ENCODE assay signal across 35 cellular contexts in the genomic region with DNA sequence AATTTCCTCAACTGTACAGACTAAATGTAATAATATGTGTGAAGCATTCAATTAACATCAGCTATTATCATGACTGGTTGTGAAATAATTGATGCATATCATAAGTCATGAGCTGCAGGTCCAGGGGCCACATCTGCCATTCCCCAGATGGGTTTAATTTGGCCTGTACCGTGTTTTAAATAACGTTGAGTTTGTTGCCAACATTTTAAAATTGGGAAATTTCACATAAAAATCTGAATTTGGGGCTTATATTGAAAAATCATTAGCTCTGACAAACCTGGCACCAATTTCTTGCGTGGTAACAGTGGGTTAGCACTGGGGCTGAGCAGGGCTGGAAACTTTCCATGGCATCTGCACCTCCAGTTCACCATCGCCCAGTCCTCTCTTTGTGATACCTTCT.
"Had no signal": no experiment of that assay in that cellular context is flagged by ENCODE, and none has a peak within 500 bp of the region (broad histone marks: within the 10 kb centered on the region; RNA-seq: fewer than 3 reads in every experiment).

No MANE protein-coding gene starts in this region.

- H3K4me1 Mint-ChIP-seq: activated B cell treated with CpG ODN at 0.5 μM for 24 hours; activated CD4-positive, alpha-beta T cell treated with anti-CD3 and anti-CD28 coated beads, Interleukin-2, amount 10 ng/mL, durations not matched to agents 24 days and 14 days; activated naive CD8-positive, alpha-beta T cell treated with anti-CD3 and anti-CD28 coated beads for 36 hours; activated T-helper 17 cell treated with anti-CD3 and anti-CD28 coated beads, Interleukin-2, amount 50 U/mL, for 72 hours had no signal

- DNase-seq: activated B cell treated with CpG ODN at 0.5 μM for 24 hours; activated CD4-positive, alpha-beta memory T cell treated with anti-CD3 and anti-CD28 coated beads for 36 hours; activated CD4-positive, alpha-beta T cell treated with anti-CD3 and anti-CD28 coated beads for 4 hours; activated CD4-positive, alpha-beta T cell treated with anti-CD3 and anti-CD28 coated beads, Interleukin-2, amount 10 ng/mL, durations not matched to agents 24 days and 14 days; activated CD4-positive, alpha-beta T cell treated with anti-CD3 and anti-CD28 coated beads, Interleukin-2, amount 50 U/mL, for 1 hour; activated CD4-positive, alpha-beta T cell treated with anti-CD3 and anti-CD28 coated beads, Interleukin-2, amount 50 U/mL, for 4 hours; activated CD4-positive, CD25-positive, alpha-beta regulatory T cell treated with anti-CD3 and anti-CD28 coated beads, Interleukin-2, amount 50 U/mL, for 72 hours; activated CD8-positive, alpha-beta memory T cell treated with anti-CD3 and anti-CD28 coated beads, Interleukin-2, amount 50 U/mL, for 4 hours; activated CD8-positive, alpha-beta T cell treated with anti-CD3 and anti-CD28 coated beads for 36 hours; activated effector memory CD4-positive, alpha-beta T cell treated with anti-CD3 and anti-CD28 coated beads, Interleukin-2, amount 50 U/mL, for 16 hours; activated gamma-delta T cell treated with Interleukin-2 at 50 U/mL for 16 hours; activated naive CD4-positive, alpha-beta T cell; activated naive CD4-positive, alpha-beta T cell treated with anti-CD3 and anti-CD28 coated beads for 36 hours; activated naive CD4-positive, alpha-beta T cell treated with anti-CD3 and anti-CD28 coated beads, Interleukin-2, amount 50 U/mL, for 16 hours; activated naive CD8-positive, alpha-beta T cell treated with anti-CD3 and anti-CD28 coated beads for 36 hours; activated T-cell treated with anti-CD3 and anti-CD28 coated beads for 4 hours; activated T-cell treated with anti-CD3 and anti-CD28 coated beads, Interleukin-2, amount 50 U/mL, for 1 hour; activated T-cell treated with anti-CD3 and anti-CD28 coated beads, Interleukin-2, amount 50 U/mL, for 4 hours; activated T-cell treated with anti-CD3 and anti-CD28 coated beads, Interleukin-2, amount 50 U/mL, for 72 hours; adrenal gland; amniotic stem cell; aorta; body of pancreas; central memory CD4-positive, alpha-beta T cell; T-helper 1 cell; T-helper 2 cell; T-helper 9 cell had no signal

- H3K27ac Mint-ChIP-seq: activated B cell treated with CpG ODN at 0.5 μM for 24 hours; activated CD4-positive, alpha-beta memory T cell treated with anti-CD3 and anti-CD28 coated beads for 36 hours; activated CD4-positive, alpha-beta T cell treated with anti-CD3 and anti-CD28 coated beads, Interleukin-2, amount 10 ng/mL, durations not matched to agents 24 days and 14 days; activated CD8-positive, alpha-beta T cell treated with anti-CD3 and anti-CD28 coated beads for 36 hours; activated naive CD4-positive, alpha-beta T cell treated with anti-CD3 and anti-CD28 coated beads for 36 hours; activated naive CD4-positive, alpha-beta T cell treated with anti-CD3 and anti-CD28 coated beads, Interleukin-2, amount 50 U/mL, for 72 hours; activated naive CD8-positive, alpha-beta T cell treated with anti-CD3 and anti-CD28 coated beads for 36 hours; activated T-cell treated with anti-CD3 and anti-CD28 coated beads, Interleukin-2, amount 50 U/mL, for 72 hours; activated T-helper 1 cell treated with anti-CD3 and anti-CD28 coated beads, Interleukin-12 subunit alpha, Interleukin-12 subunit beta, Interleukin-2, Interleukin-4 antibody, amounts not matched to agents 30 ng/mL and 10 ng/mL and 1 ng/mL, durations not matched to agents 14 hours and 24 hours and 36 hours; activated T-helper 17 cell treated with anti-CD3 and anti-CD28 coated beads, Interleukin-2, amount 50 U/mL, for 72 hours; T-helper 1 cell treated with Interleukin-12 subunit alpha and Interleukin-12 subunit beta and Interleukin-4 antibody, amounts not matched to agents 30 μg/mL and 1 μg/mL, for 36 hours; T-helper 2 cell treated with Interferon-gamma antibody and Interleukin-4, amounts not matched to agents 5 μg/mL and 100 μg/mL, for 36 hours had no signal

- H3K9me3 Mint-ChIP-seq: activated B cell treated with CpG ODN at 0.5 μM for 24 hours; activated CD4-positive, alpha-beta memory T cell treated with anti-CD3 and anti-CD28 coated beads for 36 hours; activated CD4-positive, alpha-beta T cell treated with anti-CD3 and anti-CD28 coated beads, Interleukin-2, amount 10 ng/mL, durations not matched to agents 24 days and 14 days; activated CD8-positive, alpha-beta T cell treated with anti-CD3 and anti-CD28 coated beads for 36 hours; activated naive CD4-positive, alpha-beta T cell treated with anti-CD3 and anti-CD28 coated beads for 36 hours; activated naive CD8-positive, alpha-beta T cell treated with anti-CD3 and anti-CD28 coated beads for 36 hours; activated T-cell treated with anti-CD3 and anti-CD28 coated beads, Interleukin-2, amount 50 U/mL, for 4 hours; activated T-cell treated with anti-CD3 and anti-CD28 coated beads, Interleukin-2, amount 50 U/mL, for 72 hours; activated T-helper 1 cell treated with anti-CD3 and anti-CD28 coated beads, Interleukin-12 subunit alpha, Interleukin-12 subunit beta, Interleukin-2, Interleukin-4 antibody, amounts not matched to agents 30 ng/mL and 10 ng/mL and 1 ng/mL, durations not matched to agents 14 hours and 24 hours and 36 hours; activated T-helper 17 cell treated with anti-CD3 and anti-CD28 coated beads, Interleukin-2, amount 50 U/mL, for 72 hours; T-helper 1 cell treated with Interleukin-12 subunit alpha and Interleukin-12 subunit beta and Interleukin-4 antibody, amounts not matched to agents 30 μg/mL and 1 μg/mL, for 36 hours; T-helper 2 cell treated with Interferon-gamma antibody and Interleukin-4, amounts not matched to agents 5 μg/mL and 100 μg/mL, for 36 hours had no signal

- H3K36me3 ChIP-seq: adrenal gland, brain microvascular endothelial cell, breast epithelium had no signal

- H3K27me3 ChIP-seq: adrenal gland, body of pancreas, brain microvascular endothelial cell, breast epithelium had no signal

- H3K4me3 Mint-ChIP-seq: activated B cell treated with CpG ODN at 0.5 μM for 24 hours; activated CD4-positive, alpha-beta memory T cell treated with anti-CD3 and anti-CD28 coated beads for 36 hours; activated CD4-positive, alpha-beta T cell treated with anti-CD3 and anti-CD28 coated beads, Interleukin-2, amount 10 ng/mL, durations not matched to agents 24 days and 14 days; activated CD8-positive, alpha-beta T cell treated with anti-CD3 and anti-CD28 coated beads for 36 hours; activated naive CD4-positive, alpha-beta T cell treated with anti-CD3 and anti-CD28 coated beads for 36 hours; activated naive CD8-positive, alpha-beta T cell treated with anti-CD3 and anti-CD28 coated beads for 36 hours; activated T-cell treated with anti-CD3 and anti-CD28 coated beads, Interleukin-2, amount 50 U/mL, for 4 hours; activated T-cell treated with anti-CD3 and anti-CD28 coated beads, Interleukin-2, amount 50 U/mL, for 72 hours; activated T-helper 1 cell treated with anti-CD3 and anti-CD28 coated beads, Interleukin-12 subunit alpha, Interleukin-12 subunit beta, Interleukin-2, Interleukin-4 antibody, amounts not matched to agents 30 ng/mL and 10 ng/mL and 1 ng/mL, durations not matched to agents 14 hours and 24 hours and 36 hours; activated T-helper 17 cell treated with anti-CD3 and anti-CD28 coated beads, Interleukin-2, amount 50 U/mL, for 72 hours; T-helper 1 cell treated with Interleukin-12 subunit alpha and Interleukin-12 subunit beta and Interleukin-4 antibody, amounts not matched to agents 30 μg/mL and 1 μg/mL, for 36 hours; T-helper 2 cell treated with Interferon-gamma antibody and Interleukin-4, amounts not matched to agents 5 μg/mL and 100 μg/mL, for 36 hours had no signal

- H3K36me3 Mint-ChIP-seq: activated CD4-positive, alpha-beta memory T cell treated with anti-CD3 and anti-CD28 coated beads for 36 hours; activated naive CD4-positive, alpha-beta T cell treated with anti-CD3 and anti-CD28 coated beads, Interleukin-2, amount 50 U/mL, for 72 hours; activated naive CD8-positive, alpha-beta T cell treated with anti-CD3 and anti-CD28 coated beads for 36 hours had no signal

- H3K4me3 ChIP-seq: adrenal gland, body of pancreas, breast epithelium had no signal

- H3K27me3 Mint-ChIP-seq: activated B cell treated with CpG ODN at 0.5 μM for 24 hours; activated CD4-positive, alpha-beta T cell treated with anti-CD3 and anti-CD28 coated beads, Interleukin-2, amount 10 ng/mL, durations not matched to agents 24 days and 14 days; activated CD8-positive, alpha-beta T cell treated with anti-CD3 and anti-CD28 coated beads for 36 hours had no signal

- H3K9me3 ChIP-seq: adrenal gland, body of pancreas, breast epithelium had no signal

- H3K4me1 ChIP-seq: adrenal gland, body of pancreas had no signal

- H3K27ac ChIP-seq: adrenal gland, body of pancreas, brain microvascular endothelial cell, breast epithelium, VCaP had no signal
